In the genomic region with DNA sequence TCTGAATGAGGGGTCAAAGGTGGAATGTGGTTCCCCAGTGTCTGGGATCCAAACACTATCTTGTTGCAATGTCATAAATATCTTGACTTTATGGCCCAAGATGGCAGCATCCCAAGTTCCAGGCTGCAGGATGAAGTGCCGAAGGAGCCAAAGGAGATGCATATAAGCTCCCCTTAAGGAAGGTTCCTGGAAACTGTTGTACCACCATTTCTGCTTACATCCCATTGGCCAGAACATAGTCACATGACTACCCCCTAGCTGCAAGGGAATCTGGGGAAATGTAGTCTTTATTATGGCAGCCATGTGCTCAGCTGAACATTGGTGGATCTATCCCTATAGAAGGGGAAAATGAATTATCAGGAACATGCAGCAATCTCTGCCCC, we compare ENCODE assay signal across 1 cellular context.
TF ChIP-seq lines count a peak whose summit lies in the region.

No MANE protein-coding gene starts in this region.

TF ChIP-seq in IMR-90, 13 proteins besides CTCF, POLR2A, EP300 and RAD21 (continued from another document):
- TF ChIP-seq BHLHE40 (IDR thresholded peaks at IDR 0.05; ENCODE audit: low read depth, low read length): no peak
- TF ChIP-seq CEBPB (IDR thresholded peaks at IDR 0.05; ENCODE audit: low read depth, low read length): no peak
- TF ChIP-seq RFX5 (IDR thresholded peaks at IDR 0.05; ENCODE audit: low read depth, low read length): no peak
- TF ChIP-seq, protein P1, sequence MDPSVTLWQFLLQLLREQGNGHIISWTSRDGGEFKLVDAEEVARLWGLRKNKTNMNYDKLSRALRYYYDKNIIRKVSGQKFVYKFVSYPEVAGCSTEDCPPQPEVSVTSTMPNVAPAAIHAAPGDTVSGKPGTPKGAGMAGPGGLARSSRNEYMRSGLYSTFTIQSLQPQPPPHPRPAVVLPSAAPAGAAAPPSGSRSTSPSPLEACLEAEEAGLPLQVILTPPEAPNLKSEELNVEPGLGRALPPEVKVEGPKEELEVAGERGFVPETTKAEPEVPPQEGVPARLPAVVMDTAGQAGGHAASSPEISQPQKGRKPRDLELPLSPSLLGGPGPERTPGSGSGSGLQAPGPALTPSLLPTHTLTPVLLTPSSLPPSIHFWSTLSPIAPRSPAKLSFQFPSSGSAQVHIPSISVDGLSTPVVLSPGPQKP (IDR thresholded peaks at IDR 0.05; ENCODE audit: borderline replicate concordance, low read depth, low read length): no peak
- TF ChIP-seq, protein P2, sequence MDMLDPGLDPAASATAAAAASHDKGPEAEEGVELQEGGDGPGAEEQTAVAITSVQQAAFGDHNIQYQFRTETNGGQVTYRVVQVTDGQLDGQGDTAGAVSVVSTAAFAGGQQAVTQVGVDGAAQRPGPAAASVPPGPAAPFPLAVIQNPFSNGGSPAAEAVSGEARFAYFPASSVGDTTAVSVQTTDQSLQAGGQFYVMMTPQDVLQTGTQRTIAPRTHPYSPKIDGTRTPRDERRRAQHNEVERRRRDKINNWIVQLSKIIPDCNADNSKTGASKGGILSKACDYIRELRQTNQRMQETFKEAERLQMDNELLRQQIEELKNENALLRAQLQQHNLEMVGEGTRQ (IDR thresholded peaks at IDR 0.05; ENCODE audit: low read depth, low read length): peak; percentile 49; the same call in 1 of the 2 replicates
